32 cellular contexts compared by ENCODE assay signal in genomic region chr3:195771651-195772300, GRCh38. TPM values are rescaled to one million over a fixed set of nuclear protein-coding genes. Genes with fewer than 3 reads are reported as not detected.
DNase-seq lines count a peak whose midpoint lies in the region; ATAC-seq and TF ChIP-seq lines count a peak whose summit lies in the region.
"Had no signal": no experiment of that assay in that cellular context is flagged by ENCODE, and none has a peak within 500 bp of the region (broad histone marks: within the 10 kb centered on the region; RNA-seq: fewer than 3 reads in every experiment).

No MANE protein-coding gene starts in this region.

- H3K27me3 ChIP-seq in H7 (ENCODE audit: control insufficient read depth, insufficient read depth, low read length) = no peaks in the 10 kb centered on the region
- H3K27me3 ChIP-seq in endodermal cell (ENCODE audit: control insufficient read depth, insufficient read depth, low read length, poor library complexity, severe bottlenecking) = no peaks in the 10 kb centered on the region
- no peaks in the 10 kb centered on the region for H3K27me3 ChIP-seq in sigmoid colon
- H3K27me3 ChIP-seq: colonic mucosa had no signal

- H3K4me3 ChIP-seq in H7 (ENCODE audit: insufficient read depth, low read depth, low read length) (no peak overlapping the region), endodermal cell (ENCODE audit: low read length) (no peak overlapping the region), sigmoid colon (no peak overlapping the region)
- H3K4me3 ChIP-seq: colonic mucosa, psoas muscle had no signal

- ATAC-seq in HG03025 (IDR thresholded peaks at IDR 0.05; ENCODE audit: low FRiP score, unreplicated experiment) (no peak), HG03135 (IDR thresholded peaks at IDR 0.05; ENCODE audit: unreplicated experiment) (no peak)
- ATAC-seq: Panc1, psoas muscle, sciatic nerve had no signal

- peak overlapping the region; percentile 72 for H3K27ac Mint-ChIP-seq in T-helper 1 cell treated with Interleukin-12 subunit alpha and Interleukin-12 subunit beta and Interleukin-4 antibody, amounts not matched to agents 30 μg/mL and 1 μg/mL, for 36 hours
- H3K27ac Mint-ChIP-seq in endodermal cell = no peak overlapping the region

- H3K36me3 Mint-ChIP-seq in T-helper 1 cell treated with Interleukin-12 subunit alpha and Interleukin-12 subunit beta and Interleukin-4 antibody, amounts not matched to agents 30 μg/mL and 1 μg/mL, for 36 hours (ENCODE audit: low read depth) = no peaks in the 10 kb centered on the region
- H3K36me3 Mint-ChIP-seq in endodermal cell (ENCODE audit: low read depth) = no peaks in the 10 kb centered on the region
- H3K36me3 Mint-ChIP-seq: naive B cell had no signal

- H3K27me3 Mint-ChIP-seq in T-helper 1 cell treated with Interleukin-12 subunit alpha and Interleukin-12 subunit beta and Interleukin-4 antibody, amounts not matched to agents 30 μg/mL and 1 μg/mL, for 36 hours (ENCODE audit: low read depth) = no peaks in the 10 kb centered on the region
- H3K27me3 Mint-ChIP-seq in endodermal cell (ENCODE audit: insufficient read depth) = no peaks in the 10 kb centered on the region
- H3K27me3 Mint-ChIP-seq: activated CD4-positive, alpha-beta T cell treated with anti-CD3 and anti-CD28 coated beads, Interleukin-2, amount 10 ng/mL, durations not matched to agents 24 days and 14 days had no signal

- no peak overlapping the region for H3K9ac ChIP-seq in endodermal cell (ENCODE audit: extremely low read depth, low read length, poor library complexity, severe bottlenecking)

- TF ChIP-seq CTCF in endodermal cell (conservative IDR thresholded peaks at IDR 0.05) = no peak
- no peak for TF ChIP-seq CTCF in sigmoid colon (IDR thresholded peaks at IDR 0.05)

- no peak for TF ChIP-seq POLR2A in sigmoid colon (IDR thresholded peaks at IDR 0.05)

- peaks cover 2% of the 10 kb centered on the region for H3K4me1 Mint-ChIP-seq in T-helper 1 cell treated with Interleukin-12 subunit alpha and Interleukin-12 subunit beta and Interleukin-4 antibody, amounts not matched to agents 30 μg/mL and 1 μg/mL, for 36 hours (ENCODE audit: low read depth)
- H3K4me1 Mint-ChIP-seq in endodermal cell = no peaks in the 10 kb centered on the region
- H3K4me1 Mint-ChIP-seq: activated CD4-positive, alpha-beta T cell treated with anti-CD3 and anti-CD28 coated beads, Interleukin-2, amount 10 ng/mL, durations not matched to agents 24 days and 14 days had no signal

- no peak overlapping the region for H3K27ac ChIP-seq in endodermal cell (ENCODE audit: low read depth, low read length)
- no peak overlapping the region for H3K27ac ChIP-seq in sigmoid colon
- H3K27ac ChIP-seq: 22Rv1, colonic mucosa, psoas muscle, WERI-Rb-1 had no signal

- WGBS in endodermal cell (ENCODE audit: insufficient coverage in 1 of 2, insufficient read length in 1 of 2), 2 experiments = 88% methylated on average over 8 to 14 of the region's 14 CpGs
- WGBS in sigmoid colon, 2 donors = 88% methylated on average over 14 of the region's 14 CpGs

- intact Hi-C loops in sigmoid colon (cut with DNase I) = no loop called here

- TF ChIP-seq EP300 in sigmoid colon (IDR thresholded peaks at IDR 0.05) = no peak

- H3K36me3 ChIP-seq in H7 (replicated peaks; ENCODE audit: control insufficient read depth, insufficient read depth, low read length) = no peaks in the 10 kb centered on the region; the same call in 1 of the 2 replicates
- H3K36me3 ChIP-seq in endodermal cell (ENCODE audit: control insufficient read depth, insufficient read depth, low read length) = no peaks in the 10 kb centered on the region
- no peaks in the 10 kb centered on the region for H3K36me3 ChIP-seq in sigmoid colon
- H3K36me3 ChIP-seq: colonic mucosa, WERI-Rb-1 had no signal

- DNase-seq in T-helper 1 cell (no peak), H7 (peak; percentile 44), endodermal cell (peak; percentile 17), sigmoid colon (peak; percentile 60), NCI-H774 (lab: John Stamatoyannopoulos, UW) (no peak)
- DNase-seq: activated CD4-positive, alpha-beta T cell treated with anti-CD3 and anti-CD28 coated beads, Interleukin-2, amount 10 ng/mL, durations not matched to agents 24 days and 14 days; activated naive CD4-positive, alpha-beta T cell treated with anti-CD3 and anti-CD28 coated beads, Interleukin-2, amount 50 U/mL, for 16 hours; anterior cingulate cortex; C1 segment of cervical spinal cord; colonic mucosa; COR-L47; effector CD4-positive, alpha-beta T cell; foreskin fibroblast; naive B cell; NCI-H1436 treated with DMSO at 0.1 percent for 48 hours; NCI-H345; NCI-H69; psoas muscle; SHP77 treated with DMSO at 0.1 percent for 48 hours; stimulated activated CD4-positive, alpha-beta T cell treated with anti-CD3 and anti-CD28 coated beads, Interleukin-4, amount 100 ng/mL, for 1 hour; T1000; trophoblast cell; WERI-Rb-1 had no signal

- peaks cover 4% of the 10 kb centered on the region for H3K9me3 Mint-ChIP-seq in T-helper 1 cell treated with Interleukin-12 subunit alpha and Interleukin-12 subunit beta and Interleukin-4 antibody, amounts not matched to agents 30 μg/mL and 1 μg/mL, for 36 hours
- no peaks in the 10 kb centered on the region for H3K9me3 Mint-ChIP-seq in endodermal cell
- H3K9me3 Mint-ChIP-seq: activated T-helper 1 cell treated with anti-CD3 and anti-CD28 coated beads, Interleukin-12 subunit alpha, Interleukin-12 subunit beta, Interleukin-2, Interleukin-4 antibody, amounts not matched to agents 30 ng/mL and 10 ng/mL and 1 ng/mL, durations not matched to agents 14 hours and 24 hours and 36 hours had no signal

- no peak overlapping the region for H3K4me3 Mint-ChIP-seq in T-helper 1 cell treated with Interleukin-12 subunit alpha and Interleukin-12 subunit beta and Interleukin-4 antibody, amounts not matched to agents 30 μg/mL and 1 μg/mL, for 36 hours
- no peak overlapping the region for H3K4me3 Mint-ChIP-seq in endodermal cell
- H3K4me3 Mint-ChIP-seq: activated CD4-positive, alpha-beta T cell treated with anti-CD3 and anti-CD28 coated beads, Interleukin-2, amount 10 ng/mL, durations not matched to agents 24 days and 14 days; activated T-helper 1 cell treated with anti-CD3 and anti-CD28 coated beads, Interleukin-12 subunit alpha, Interleukin-12 subunit beta, Interleukin-2, Interleukin-4 antibody, amounts not matched to agents 30 ng/mL and 10 ng/mL and 1 ng/mL, durations not matched to agents 14 hours and 24 hours and 36 hours; naive B cell had no signal

- H3K4me1 ChIP-seq in endodermal cell (ENCODE audit: control insufficient read depth, insufficient read depth, low read length) = no peaks in the 10 kb centered on the region
- no peaks in the 10 kb centered on the region for H3K4me1 ChIP-seq in sigmoid colon
- H3K4me1 ChIP-seq: colonic mucosa, psoas muscle had no signal

- H3K9me3 ChIP-seq in endodermal cell (ENCODE audit: control insufficient read depth, low read length) (no peaks in the 10 kb centered on the region), sigmoid colon (no peaks in the 10 kb centered on the region)
- H3K9me3 ChIP-seq: colonic mucosa, psoas muscle had no signal

RNA-seq across cellular contexts. Expression of gene MUC4, which starts 40.0 kb away (rescaled TPM):
- 3.5 and 4.0 TPM in 2 replicates for total RNA-seq in H7 (2014; rRNA removed; shearing (Covaris generic))
- 1 to 10 TPM in 1 of 2 donors, under 1 TPM in 1; 0.35 to 2.3 TPM for total RNA-seq in endodermal cell
- polyA plus RNA-seq in endodermal cell (2013, experiment 1 of 2) = 0.18 TPM
- polyA plus RNA-seq in endodermal cell (2013, experiment 2 of 2) = 0.08 TPM
- total RNA-seq in sigmoid colon = 1 to 10 TPM in 1 of 4 donors, under 1 TPM in 2, not detected in 1; under 0.01 to 6.4 (median 0.36) TPM
- polyA plus RNA-seq in sigmoid colon = 100 to 1,000 TPM in 1 of 3 donors, 1 to 10 TPM in 2; 8.4 to 195 (median 8.8) TPM
- total RNA-seq: liver, subcutaneous adipose tissue had no signal
- polyA plus RNA-seq: liver had no signal

RNA-seq across cellular contexts. Expression of gene MUC20, which starts 51.0 kb away (rescaled TPM):
- total RNA-seq in H7 (2014; rRNA removed; shearing (Covaris generic)) = 0.52 and 0.69 TPM in 2 replicates
- total RNA-seq in endodermal cell (1 to 10 TPM in 1 of 2 donors, under 1 TPM in 1; 0.89 to 1.3 TPM), sigmoid colon (10 to 100 TPM in 2 of 4 donors, 1 to 10 TPM in 2; 2.9 to 20.8 (median 7.1) TPM)
- 0.89 TPM for polyA plus RNA-seq in endodermal cell (2013, experiment 1 of 2)
- 1.7 TPM for polyA plus RNA-seq in endodermal cell (2013, experiment 2 of 2)
- polyA plus RNA-seq in sigmoid colon = 10 to 100 TPM in 2 of 3 donors, 1 to 10 TPM in 1; 7.8 to 48.7 (median 13.9) TPM

Comparison
In these comparisons a context has a peak if more than half of its experiments do, and no peak if none do; other contexts are left out.
1. DNase-seq: peak in H7 (single experiment), endodermal cell (single experiment) and sigmoid colon (single experiment); none in T-helper 1 cell (0 of 5) and NCI-H774 (single experiment).